Comparison of ENCODE assay signal across 9 cellular contexts in genomic region chr19:17109962-17110598, GRCh38. TPM values are rescaled to one million over a fixed set of nuclear protein-coding genes. Genes with fewer than 3 reads are reported as not detected.
DNase-seq lines count a peak whose midpoint lies in the region; ATAC-seq and TF ChIP-seq lines count a peak whose summit lies in the region.
"Had no signal": no experiment of that assay in that cellular context is flagged by ENCODE, and none has a peak within 500 bp of the region (broad histone marks: within the 10 kb centered on the region; RNA-seq: fewer than 3 reads in every experiment).

No MANE protein-coding gene starts in this region.

- intact Hi-C loops in left ventricle myocardium superior (cut with micrococcal nuclease), result no loop called here
- intact Hi-C loops in thyroid gland (cut with DNase I), result no loop called here

- ATAC-seq in left ventricle myocardium superior, result peak; percentile 37
- ATAC-seq in GM21576 (IDR thresholded peaks at IDR 0.05; ENCODE audit: unreplicated experiment), result no peak

- peak overlapping the region; percentile 76 for H3K9ac ChIP-seq in OCI-LY3 (ENCODE audit: low read length)

- H3K4me1 ChIP-seq in OCI-LY3 (ENCODE audit: low read length), result peaks cover 58% of the 10 kb centered on the region
- H3K4me1 ChIP-seq in thyroid gland, result peaks cover 0 to 13% of the 10 kb centered on the region in 2 donors

- peaks cover 36% of the 10 kb centered on the region for H3K36me3 ChIP-seq in OCI-LY3 (replicated peaks; ENCODE audit: low read depth, low read length)
- H3K36me3 ChIP-seq in thyroid gland, result no peaks in the 10 kb centered on the region

- TF ChIP-seq CTCF in OCI-LY3 (IDR thresholded peaks at IDR 0.05; ENCODE audit: low read depth, low read length), result no peak
- TF ChIP-seq CTCF in thyroid gland (IDR thresholded peaks at IDR 0.05), result no peak

- no peak for TF ChIP-seq POLR2A in thyroid gland (IDR thresholded peaks at IDR 0.05)

- WGBS in thyroid gland, 2 donors, result 90 to 91% methylated on average over 20 to 26 of the region's 26 CpGs

- peak overlapping the region; percentile 71 for H3K4me3 ChIP-seq in OCI-LY3 (ENCODE audit: low read length)
- H3K4me3 ChIP-seq in thyroid gland (replicated peaks in 1 of 3), result no peak overlapping the region

- peaks cover 25% of the 10 kb centered on the region for H4K20me1 ChIP-seq in OCI-LY3 (ENCODE audit: insufficient read depth, low read length)

- H3K79me2 ChIP-seq in OCI-LY3 (ENCODE audit: low read length), result peaks cover 82% of the 10 kb centered on the region

- H2AFZ ChIP-seq in OCI-LY3 (ENCODE audit: low read depth, low read length), result no peak overlapping the region

- H3K27ac ChIP-seq in OCI-LY3 (ENCODE audit: low read length) (peak overlapping the region; percentile 91), thyroid gland (peak overlapping the region in 1 of 3 donors; percentile 12)
- H3K27ac ChIP-seq: epithelial cell of prostate had no signal

- peak; percentile 60 for DNase-seq in activated CD8-positive, alpha-beta memory T cell treated with anti-CD3 and anti-CD28 coated beads for 24 hours
- DNase-seq in activated CD8-positive, alpha-beta memory T cell treated with anti-CD3 and anti-CD28 coated beads, Interleukin-2, amount 50 U/mL, for 48 hours, result no peak
- peak; percentile 72 for DNase-seq in left ventricle myocardium superior
- peak; percentile 10 for DNase-seq in thyroid gland
- no peak for DNase-seq in NCI-H1930 (lab: John Stamatoyannopoulos, UW)
- DNase-seq in HCEC 1CT, result no peak

- H3K27me3 ChIP-seq in OCI-LY3 (ENCODE audit: low read depth, low read length) (no peaks in the 10 kb centered on the region), thyroid gland (no peaks in the 10 kb centered on the region)

- peak overlapping the region; percentile 98 for H3K4me2 ChIP-seq in OCI-LY3 (ENCODE audit: low read length)

- H3K9me3 ChIP-seq in OCI-LY3 (ENCODE audit: insufficient read depth, low read length) (no peaks in the 10 kb centered on the region), thyroid gland (no peaks in the 10 kb centered on the region)

RNA-seq across cellular contexts. Expression of gene MYO9B, which starts 34.5 kb away (rescaled TPM):
- 38.1 TPM for total RNA-seq in left ventricle myocardium superior
- total RNA-seq in thyroid gland, result 10 to 100 TPM; 33.7 to 52.9 (median 44.6) TPM

RNA-seq across cellular contexts. Expression of gene HAUS8, which starts 34.8 kb away (rescaled TPM):
- total RNA-seq in left ventricle myocardium superior (6.1 TPM), thyroid gland (1 to 10 TPM; 6.4 to 9.1 (median 6.8) TPM)

Comparison
In these comparisons a context has a peak if more than half of its experiments do, and no peak if none do; other contexts are left out.
1. DNase-seq: peak in activated CD8-positive, alpha-beta memory T cell treated with anti-CD3 and anti-CD28 coated beads for 24 hours (single experiment), left ventricle myocardium superior (single experiment) and thyroid gland (2 of 2); none in activated CD8-positive, alpha-beta memory T cell treated with anti-CD3 and anti-CD28 coated beads, Interleukin-2, amount 50 U/mL, for 48 hours (single experiment), NCI-H1930 (0 of 2) and HCEC 1CT (single experiment).